In the genomic region with DNA sequence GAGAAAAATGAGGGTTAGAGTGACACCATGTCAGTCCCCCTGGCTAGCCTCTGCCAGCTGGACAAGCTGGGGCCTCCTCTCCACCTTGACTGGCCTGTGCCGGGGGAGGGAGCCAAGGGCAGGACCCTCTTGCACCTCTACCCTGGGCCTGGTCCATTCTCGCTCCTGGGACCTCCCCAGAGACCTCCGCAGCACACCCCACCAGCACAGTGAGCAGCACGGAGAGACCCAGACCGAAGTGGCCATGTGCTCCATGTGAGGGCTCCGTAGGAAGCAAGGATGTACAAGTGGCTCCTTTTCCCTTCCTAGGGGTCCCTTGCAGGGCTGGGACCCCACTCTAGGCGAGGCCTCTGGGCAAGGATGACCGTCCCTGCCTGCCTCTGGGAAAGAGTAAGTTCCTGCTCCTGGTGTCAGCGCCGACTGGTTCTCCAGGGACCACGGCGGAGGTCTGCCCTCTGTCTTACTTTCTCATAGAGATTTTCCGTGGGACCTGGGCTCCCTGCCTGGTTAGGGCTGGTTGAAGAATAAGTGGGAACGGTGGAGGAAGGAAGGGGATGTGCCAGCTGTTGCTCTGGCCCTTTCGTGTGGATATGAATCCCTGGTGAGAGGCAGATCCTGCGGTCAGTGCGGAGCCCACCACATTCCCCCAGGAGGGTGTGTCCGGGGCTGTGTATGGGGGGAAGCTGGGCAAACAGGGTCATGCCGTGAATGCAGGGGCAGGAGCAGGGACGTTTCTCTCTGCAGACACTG, we compare ENCODE assay signal across 10 cellular contexts.
DNase-seq lines count a peak whose midpoint lies in the region; ATAC-seq, FAIRE-seq and TF ChIP-seq lines count a peak whose summit lies in the region.
"Had no signal": no experiment of that assay in that cellular context is flagged by ENCODE, and none has a peak within 500 bp of the region (broad histone marks: within the 10 kb centered on the region; RNA-seq: fewer than 3 reads in every experiment).

No MANE protein-coding gene starts in this region.

- H3K9me3 ChIP-seq in spleen = no peaks in the 10 kb centered on the region

- no peak for TF ChIP-seq POLR2A in spleen (IDR thresholded peaks at IDR 0.05)

- H3K27ac Mint-ChIP-seq in HFFc6 = peak overlapping the region; percentile 96
- no peak overlapping the region for H3K27ac Mint-ChIP-seq in activated naive CD8-positive, alpha-beta T cell treated with anti-CD3 and anti-CD28 coated beads, Interleukin-2, amount 50 U/mL, for 24 hours
- H3K27ac Mint-ChIP-seq: T-cell had no signal

- DNase-seq in HFFc6 = no peak
- peak; percentile 7 for DNase-seq in activated naive CD8-positive, alpha-beta T cell treated with anti-CD3 and anti-CD28 coated beads, Interleukin-2, amount 50 U/mL, for 24 hours
- peak; percentile 11 to 24 for DNase-seq in left colon
- peak; percentile 81 for DNase-seq in spleen
- DNase-seq in NCI-H524 (lab: John Stamatoyannopoulos, UW) = no peak
- DNase-seq in HT-29 (ENCODE audit: low spot score) = no peak
- no peak for DNase-seq in HUDEP-2 (lab: John Stamatoyannopoulos, UW; ENCODE audit: unreplicated experiment in 76 of 76)
- no peak for DNase-seq in HTR-8/SVneo (ENCODE audit: insufficient read length, low spot score)
- DNase-seq: NCI-H1436 treated with DMSO at 0.1 percent for 48 hours had no signal

- no peak for FAIRE-seq in HTR-8/SVneo (lab: Jason Lieb, UNC)

- H3K9me3 Mint-ChIP-seq in HFFc6 = peaks cover 4% of the 10 kb centered on the region; the same call in 1 of the 2 replicates
- H3K9me3 Mint-ChIP-seq in activated naive CD8-positive, alpha-beta T cell treated with anti-CD3 and anti-CD28 coated beads, Interleukin-2, amount 50 U/mL, for 24 hours = no peaks in the 10 kb centered on the region
- H3K9me3 Mint-ChIP-seq: T-cell had no signal

- H3K4me1 ChIP-seq in spleen = peaks cover 14 to 63% (median 46%) of the 10 kb centered on the region in 6 donors

- peaks cover 0 to 2% (median 0%) of the 10 kb centered on the region in 7 donors for H3K27me3 ChIP-seq in spleen (replicated peaks in 1 of 7)

- H3K4me1 Mint-ChIP-seq in HFFc6 (ENCODE audit: low read depth) = peaks cover 58% of the 10 kb centered on the region
- H3K4me1 Mint-ChIP-seq in activated naive CD8-positive, alpha-beta T cell treated with anti-CD3 and anti-CD28 coated beads, Interleukin-2, amount 50 U/mL, for 24 hours = peaks cover 51% of the 10 kb centered on the region

- no peaks in the 10 kb centered on the region for H3K36me3 Mint-ChIP-seq in HFFc6 (ENCODE audit: low read depth)
- no peaks in the 10 kb centered on the region for H3K36me3 Mint-ChIP-seq in activated naive CD8-positive, alpha-beta T cell treated with anti-CD3 and anti-CD28 coated beads, Interleukin-2, amount 50 U/mL, for 24 hours (ENCODE audit: low read depth)
- H3K36me3 Mint-ChIP-seq: T-cell had no signal

- H3K4me3 ChIP-seq in spleen = no peak overlapping the region

- H3K36me3 ChIP-seq in spleen = no peaks in the 10 kb centered on the region

- intact Hi-C loops in left colon (cut with DNase I, micrococcal nuclease) = no loop called here
- intact Hi-C loops in spleen (cut with DNase I; ENCODE audit: low total_unique reads) = no loop called here

- no peak for ATAC-seq in activated naive CD8-positive, alpha-beta T cell treated with anti-CD3 and anti-CD28 coated beads, Interleukin-2, amount 50 U/mL, for 24 hours
- ATAC-seq in left colon = no peak
- ATAC-seq: T-cell had no signal

- TF ChIP-seq CTCF in HFFc6 (IDR thresholded peaks at IDR 0.05) (peak; percentile 8; the same call in 1 of the 2 replicates), spleen (IDR thresholded peaks at IDR 0.05 in 8 of 11, conservative IDR thresholded peaks at IDR 0.05 in 3 of 11) (no peak)

- H3K27ac ChIP-seq in spleen = peak overlapping the region in 7 of 8 donors; percentile 6 to 97 (median 78)

- 81 to 89% (median 82%) methylated on average over 19 to 20 of the region's 20 CpGs for WGBS in spleen, 5 donors

- H3K27me3 Mint-ChIP-seq in HFFc6 (ENCODE audit: insufficient read depth) = peaks cover 2% of the 10 kb centered on the region; the same call in 1 of the 2 replicates
- H3K27me3 Mint-ChIP-seq in activated naive CD8-positive, alpha-beta T cell treated with anti-CD3 and anti-CD28 coated beads, Interleukin-2, amount 50 U/mL, for 24 hours = peaks cover 1% of the 10 kb centered on the region
- H3K27me3 Mint-ChIP-seq: T-cell had no signal

- peak overlapping the region; percentile 53; the same call in 1 of the 2 replicates for H3K4me3 Mint-ChIP-seq in HFFc6
- H3K4me3 Mint-ChIP-seq in activated naive CD8-positive, alpha-beta T cell treated with anti-CD3 and anti-CD28 coated beads, Interleukin-2, amount 50 U/mL, for 24 hours = no peak overlapping the region
- H3K4me3 Mint-ChIP-seq: T-cell had no signal

Comparison
In these comparisons a context has a peak if more than half of its experiments do, and no peak if none do; other contexts are left out.
1. DNase-seq: peak in activated naive CD8-positive, alpha-beta T cell treated with anti-CD3 and anti-CD28 coated beads, Interleukin-2, amount 50 U/mL, for 24 hours (single experiment), left colon (2 of 2) and spleen (single experiment); none in HFFc6 (single experiment), NCI-H524 (0 of 2), HT-29 (single experiment), HUDEP-2 (0 of 76) and HTR-8/SVneo (single experiment).